In genomic region chr4:7154351-7154981, GRCh38 we compare ENCODE assay signal across 14 cellular contexts. TPM values are rescaled to one million over a fixed set of nuclear protein-coding genes. Genes with fewer than 3 reads are reported as not detected.
"Had no signal": no experiment of that assay in that cellular context is flagged by ENCODE, and none has a peak within 500 bp of the region (broad histone marks: within the 10 kb centered on the region; RNA-seq: fewer than 3 reads in every experiment).

No MANE protein-coding gene starts in this region.

- H3K79me2 ChIP-seq: parathyroid adenoma had no signal

- H3K4me1 Mint-ChIP-seq: activated CD8-positive, alpha-beta memory T cell treated with anti-CD3 and anti-CD28 coated beads, Interleukin-2, amount 10 ng/mL, durations not matched to agents 7 days and 5 days; stimulated activated memory B cell treated with anti-CD40 and anti-IgM and Interleukin-4, amounts not matched to agents 10 μg/mL and 1 μg/mL and 100 μg/mL, for 72 hours had no signal

- H3K4me1 ChIP-seq: parathyroid adenoma had no signal

- H3K9me3 ChIP-seq: esophagus squamous epithelium, tibial nerve had no signal

- H3K4me3 Mint-ChIP-seq: activated CD8-positive, alpha-beta memory T cell treated with anti-CD3 and anti-CD28 coated beads, Interleukin-2, amount 10 ng/mL, durations not matched to agents 7 days and 5 days; neural crest cell; stimulated activated memory B cell treated with anti-CD40 and anti-IgM and Interleukin-4, amounts not matched to agents 10 μg/mL and 1 μg/mL and 100 μg/mL, for 72 hours had no signal

- H3K9me3 Mint-ChIP-seq: neural crest cell; stimulated activated memory B cell treated with anti-CD40 and anti-IgM and Interleukin-4, amounts not matched to agents 10 μg/mL and 1 μg/mL and 100 μg/mL, for 72 hours had no signal

- ATAC-seq: activated CD8-positive, alpha-beta memory T cell treated with anti-CD3 and anti-CD28 coated beads, Interleukin-2, amount 10 ng/mL, durations not matched to agents 7 days and 5 days; stimulated activated memory B cell treated with anti-CD40 and anti-IgM and Interleukin-4, amounts not matched to agents 10 μg/mL and 1 μg/mL and 100 μg/mL, for 72 hours had no signal

- H3K27me3 ChIP-seq: tibial nerve had no signal

- DNase-seq: activated CD4-positive, alpha-beta T cell treated with anti-CD3 and anti-CD28 coated beads, Interleukin-2, amount 50 U/mL, for 48 hours; activated CD8-positive, alpha-beta memory T cell treated with anti-CD3 and anti-CD28 coated beads, Interleukin-2, amount 10 ng/mL, durations not matched to agents 7 days and 5 days; activated T-cell treated with anti-CD3 and anti-CD28 coated beads, Interleukin-2, amount 50 U/mL, for 48 hours; esophagus squamous epithelium; hippocampal formation; kidney glomerular epithelial cell; stimulated activated CD4-positive, alpha-beta T cell treated with anti-CD3 and anti-CD28 coated beads, Interleukin-2, amount 100 ng/mL, for 48 hours had no signal

- H3K36me3 Mint-ChIP-seq: activated CD8-positive, alpha-beta memory T cell treated with anti-CD3 and anti-CD28 coated beads, Interleukin-2, amount 10 ng/mL, durations not matched to agents 7 days and 5 days; stimulated activated memory B cell treated with anti-CD40 and anti-IgM and Interleukin-4, amounts not matched to agents 10 μg/mL and 1 μg/mL and 100 μg/mL, for 72 hours had no signal

- H3K27ac ChIP-seq: parathyroid adenoma, tibial nerve, VCaP had no signal

- H3K27ac Mint-ChIP-seq: activated CD8-positive, alpha-beta memory T cell treated with anti-CD3 and anti-CD28 coated beads, Interleukin-2, amount 10 ng/mL, durations not matched to agents 7 days and 5 days; stimulated activated memory B cell treated with anti-CD40 and anti-IgM and Interleukin-4, amounts not matched to agents 10 μg/mL and 1 μg/mL and 100 μg/mL, for 72 hours had no signal

- H3K36me3 ChIP-seq: esophagus squamous epithelium, tibial nerve had no signal

- H3K4me3 ChIP-seq: esophagus squamous epithelium, tibial nerve had no signal

RNA-seq across cellular contexts. Expression of gene SORCS2, which starts 37.9 kb away (rescaled TPM):
- total RNA-seq: endothelial cell of umbilical vein; T-helper 1 cell treated with Interleukin-12 subunit alpha and Interleukin-12 subunit beta and Interleukin-4 antibody, amounts not matched to agents 30 ng/mL and 1 ng/mL, for 36 hours had no signal
